ENCODE assay signal across 15 cellular contexts in the genomic region with DNA sequence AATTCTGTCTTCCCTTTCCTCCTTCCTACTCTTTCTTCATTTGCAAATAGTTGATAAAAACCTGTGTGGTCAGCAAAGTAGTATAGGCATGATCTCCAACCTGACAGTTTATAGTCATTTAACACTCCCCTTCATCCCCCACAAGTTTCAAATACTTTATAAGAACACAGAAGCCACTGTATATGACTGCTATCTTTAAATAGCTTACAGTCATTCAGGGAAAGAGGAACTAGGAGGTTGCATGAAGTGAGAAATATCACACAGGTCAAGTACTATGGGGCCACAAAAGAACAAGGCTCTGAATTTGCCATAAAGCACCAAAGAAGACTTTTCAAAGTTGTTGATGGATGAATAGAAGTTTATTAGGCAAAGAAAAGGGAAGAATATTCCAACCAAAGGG.
A peak's percentile ranks its signal among the peaks of the same experiment; 100 is the strongest.
DNase-seq lines count a peak whose midpoint lies in the region; ATAC-seq, FAIRE-seq and TF ChIP-seq lines count a peak whose summit lies in the region.
"Had no signal": no experiment of that assay in that cellular context is flagged by ENCODE, and none has a peak within 500 bp of the region (broad histone marks: within the 10 kb centered on the region; RNA-seq: fewer than 3 reads in every experiment).

No MANE protein-coding gene starts in this region.

- no peak overlapping the region for H3K9ac ChIP-seq in GM12878 (ENCODE audit: control insufficient read depth, insufficient read depth, low read length)
- no peak overlapping the region for H3K9ac ChIP-seq in mesenchymal stem cell (ENCODE audit: low read length)

- no peak overlapping the region for H3K4ac ChIP-seq in mesenchymal stem cell (ENCODE audit: low read depth in 1 of 2, low read length in 2 of 2)

- no peaks in the 10 kb centered on the region for H4K20me1 ChIP-seq in GM12878 (ENCODE audit: control insufficient read depth, insufficient read depth)

- no peak overlapping the region for H3K14ac ChIP-seq in mesenchymal stem cell (ENCODE audit: low read length in 2 of 2)

- intact Hi-C loops in GM12878 (cut with micrococcal nuclease; ENCODE audit: unreplicated experiment) = no loop called here
- intact Hi-C loops in prostate gland (cut with DNase I) = no loop called here

- H3K27me3 ChIP-seq in GM12878 (replicated peaks in 1 of 2; ENCODE audit: control insufficient read depth in 2 of 2, insufficient read depth in 2 of 2, low read length in 1 of 2) (no peaks in the 10 kb centered on the region), prostate gland (replicated peaks; ENCODE audit: insufficient read depth) (no peaks in the 10 kb centered on the region), mesenchymal stem cell (ENCODE audit: control insufficient read depth in 1 of 2, insufficient read depth in 1 of 2, low read length in 2 of 2) (no peaks in the 10 kb centered on the region)

- CTCF ChIA-PET in GM12878 (lab: Yijun Ruan, JAX) = interaction anchor here (0.6 kb wide), 1 partner anchor 365 kb away, joined by 3 read pairs; no protein-coding TSS in a partner anchor

- no peak overlapping the region for H4K8ac ChIP-seq in mesenchymal stem cell (ENCODE audit: low read length)

- SMC1A ChIA-PET in GM12878 (lab: Charles Lee; ENCODE audit: uncharacterized antibody, unreplicated experiment) = no interaction called here

- no peak overlapping the region for H2AK5ac ChIP-seq in mesenchymal stem cell (ENCODE audit: low read length, severe bottlenecking)

- DNase-seq in GM12878 (ENCODE audit: low read depth, low spot score) = peak; percentile 33
- no peak for DNase-seq in prostate gland (ENCODE audit: low spot score)
- DNase-seq in mesenchymal stem cell = no peak
- DNase-seq: anterior cingulate cortex, foreskin fibroblast, HCEC 1CT, left cardiac atrium, NCI-H345, Right ventricle myocardium superior had no signal

- H2BK120ac ChIP-seq in mesenchymal stem cell (ENCODE audit: low read depth, low read length) = no peak overlapping the region

- POLR2A ChIA-PET in GM12878 (lab: Charles Lee) = no interaction called here

- in situ Hi-C loops in GM12878 (cut with MboI) = no loop called here

- BruUV-seq in GM12878 (replicated peaks; lab: Mats Ljungman, UMichigan) = no TSS peak

- no peak overlapping the region for H2BK5ac ChIP-seq in mesenchymal stem cell (ENCODE audit: low read depth, low read length, poor library complexity, severe bottlenecking)

- H3K4me3 ChIP-seq in GM12878 = no peak overlapping the region
- no peak overlapping the region for H3K4me3 ChIP-seq in prostate gland
- H3K4me3 ChIP-seq in mesenchymal stem cell (ENCODE audit: insufficient read depth in 1 of 2, low read depth in 1 of 2, low read length in 2 of 2) = no peak overlapping the region

- no peak overlapping the region for H2BK12ac ChIP-seq in mesenchymal stem cell (ENCODE audit: low read length in 2 of 2)

- H3K4me1 ChIP-seq in GM12878 (ENCODE audit: control insufficient read depth, insufficient read depth, low read length) (peaks cover 10% of the 10 kb centered on the region), prostate gland (replicated peaks) (no peaks in the 10 kb centered on the region), mesenchymal stem cell (ENCODE audit: control insufficient read depth, insufficient read depth, low read depth, low read length) (no peaks in the 10 kb centered on the region)

- TF ChIP-seq CTCF in GM12878 (IDR thresholded peaks at IDR 0.05 in 2 of 3, conservative IDR thresholded peaks at IDR 0.05 in 1 of 3; ENCODE audit: control insufficient read depth in 2 of 3, extremely low read depth in 1 of 3, insufficient read depth in 1 of 3, low read depth in 3 of 3, low read length in 3 of 3) (no peak), prostate gland (IDR thresholded peaks at IDR 0.05) (no peak)

- H3K79me2 ChIP-seq in GM12878 (ENCODE audit: control insufficient read depth, insufficient read depth, low read length) = no peaks in the 10 kb centered on the region

- TF ChIP-seq POLR2A in GM12878 (IDR thresholded peaks at IDR 0.05; ENCODE audit: low read depth, low read length) = no peak
- TF ChIP-seq POLR2A in prostate gland (IDR thresholded peaks at IDR 0.05) = no peak

- no peaks in the 10 kb centered on the region for H3K36me3 ChIP-seq in GM12878 (ENCODE audit: control insufficient read depth in 2 of 2, insufficient read depth in 2 of 2, low read length in 1 of 2)
- no peaks in the 10 kb centered on the region for H3K36me3 ChIP-seq in prostate gland
- H3K36me3 ChIP-seq in mesenchymal stem cell (ENCODE audit: control insufficient read depth in 1 of 2, insufficient read depth in 2 of 2, low read depth in 1 of 2, low read length in 2 of 2) = no peaks in the 10 kb centered on the region

- ATAC-seq in GM19025 (IDR thresholded peaks at IDR 0.05; ENCODE audit: low read depth, unreplicated experiment) (peak; percentile 91), HG02623 (IDR thresholded peaks at IDR 0.05; ENCODE audit: unreplicated experiment) (peak; percentile 99), HG03354 (IDR thresholded peaks at IDR 0.05; ENCODE audit: poor library complexity, severe bottlenecking, unreplicated experiment) (peak; percentile 96), GM12878 (peak; percentile 95), GM19455 (IDR thresholded peaks at IDR 0.05; ENCODE audit: unreplicated experiment) (no peak), GM18517 (IDR thresholded peaks at IDR 0.05; ENCODE audit: unreplicated experiment) (no peak)
- ATAC-seq: left cardiac atrium; stimulated activated effector memory CD8-positive, alpha-beta T cell treated with anti-CD3 and anti-CD28 coated beads, Interleukin-12 subunit alpha, Interleukin-12 subunit beta, amount 100 ng/mL, for 72 hours had no signal

- H2AFZ ChIP-seq in GM12878 (ENCODE audit: control insufficient read depth, low read depth, low read length) (no peak overlapping the region), mesenchymal stem cell (ENCODE audit: low read depth, low read length) (no peak overlapping the region)

- H3K9me3 ChIP-seq in GM12878 (replicated peaks; ENCODE audit: control insufficient read depth, insufficient read depth, low read length) = no peaks in the 10 kb centered on the region; the same call in 2 of the 3 replicates
- H3K9me3 ChIP-seq in prostate gland = no peaks in the 10 kb centered on the region
- H3K9me3 ChIP-seq in mesenchymal stem cell (ENCODE audit: control insufficient read depth, low read length) = no peaks in the 10 kb centered on the region

- no peak for TF ChIP-seq RAD21 in GM12878 (IDR thresholded peaks at IDR 0.05; ENCODE audit: insufficient read depth, low read depth, low read length)

- TF ChIP-seq EP300 in GM12878 (IDR thresholded peaks at IDR 0.05; ENCODE audit: borderline replicate concordance in 1 of 2, control insufficient read depth in 1 of 2, low read depth in 2 of 2, low read length in 2 of 2) = peak; percentile 77 to 83

- RAD21 ChIA-PET in GM12878 (lab: Charles Lee; ENCODE audit: unreplicated experiment) = interaction anchor here (0.9 to 1.7 kb wide), 3 partner anchors 109 to 423 kb away, joined by 3 to 7 read pairs (median 5); no protein-coding TSS in a partner anchor

- no peaks in the 10 kb centered on the region for H3K79me1 ChIP-seq in mesenchymal stem cell (replicated peaks; ENCODE audit: low read length, poor library complexity, severe bottlenecking)

- FAIRE-seq in GM12878 (lab: Jason Lieb, UNC) = peak; percentile 56

- no peak overlapping the region for H4K91ac ChIP-seq in mesenchymal stem cell (ENCODE audit: low read length)

- no peak overlapping the region for H3K23ac ChIP-seq in mesenchymal stem cell (ENCODE audit: low read length in 2 of 2)

- H3K4me2 ChIP-seq in GM12878 (ENCODE audit: control insufficient read depth, insufficient read depth) (peak overlapping the region; percentile 36; the same call in 1 of the 2 replicates), mesenchymal stem cell (ENCODE audit: low read length, poor library complexity, severe bottlenecking) (no peak overlapping the region)

- H3K27ac ChIP-seq in GM12878 (ENCODE audit: control insufficient read depth, insufficient read depth) (no peak overlapping the region), prostate gland (no peak overlapping the region), mesenchymal stem cell (ENCODE audit: low read length, poor library complexity, severe bottlenecking) (no peak overlapping the region)

- H3K18ac ChIP-seq in mesenchymal stem cell (ENCODE audit: low read depth in 1 of 2, low read length in 2 of 2) = no peak overlapping the region

- H2BK15ac ChIP-seq in mesenchymal stem cell (ENCODE audit: low read depth, poor library complexity, severe bottlenecking) = no peak overlapping the region

TF ChIP-seq in GM12878, 131 proteins besides CTCF, POLR2A, EP300 and RAD21 (continues in another document):
- no peak for TF ChIP-seq ZSCAN29 (IDR thresholded peaks at IDR 0.05)
- TF ChIP-seq, protein P1, sequence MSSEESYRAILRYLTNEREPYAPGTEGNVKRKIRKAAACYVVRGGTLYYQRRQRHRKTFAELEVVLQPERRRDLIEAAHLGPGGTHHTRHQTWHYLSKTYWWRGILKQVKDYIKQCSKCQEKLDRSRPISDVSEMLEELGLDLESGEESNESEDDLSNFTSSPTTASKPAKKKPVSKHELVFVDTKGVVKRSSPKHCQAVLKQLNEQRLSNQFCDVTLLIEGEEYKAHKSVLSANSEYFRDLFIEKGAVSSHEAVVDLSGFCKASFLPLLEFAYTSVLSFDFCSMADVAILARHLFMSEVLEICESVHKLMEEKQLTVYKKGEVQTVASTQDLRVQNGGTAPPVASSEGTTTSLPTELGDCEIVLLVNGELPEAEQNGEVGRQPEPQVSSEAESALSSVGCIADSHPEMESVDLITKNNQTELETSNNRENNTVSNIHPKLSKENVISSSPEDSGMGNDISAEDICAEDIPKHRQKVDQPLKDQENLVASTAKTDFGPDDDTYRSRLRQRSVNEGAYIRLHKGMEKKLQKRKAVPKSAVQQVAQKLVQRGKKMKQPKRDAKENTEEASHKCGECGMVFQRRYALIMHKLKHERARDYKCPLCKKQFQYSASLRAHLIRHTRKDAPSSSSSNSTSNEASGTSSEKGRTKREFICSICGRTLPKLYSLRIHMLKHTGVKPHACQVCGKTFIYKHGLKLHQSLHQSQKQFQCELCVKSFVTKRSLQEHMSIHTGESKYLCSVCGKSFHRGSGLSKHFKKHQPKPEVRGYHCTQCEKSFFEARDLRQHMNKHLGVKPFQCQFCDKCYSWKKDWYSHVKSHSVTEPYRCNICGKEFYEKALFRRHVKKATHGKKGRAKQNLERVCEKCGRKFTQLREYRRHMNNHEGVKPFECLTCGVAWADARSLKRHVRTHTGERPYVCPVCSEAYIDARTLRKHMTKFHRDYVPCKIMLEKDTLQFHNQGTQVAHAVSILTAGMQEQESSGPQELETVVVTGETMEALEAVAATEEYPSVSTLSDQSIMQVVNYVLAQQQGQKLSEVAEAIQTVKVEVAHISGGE (CRISPR knock-in tag; IDR thresholded peaks at IDR 0.05) = no peak
- no peak for TF ChIP-seq CREM (IDR thresholded peaks at IDR 0.05; ENCODE audit: low read depth)
- no peak for TF ChIP-seq POU2F2 (IDR thresholded peaks at IDR 0.05; ENCODE audit: borderline replicate concordance, low read depth, low read length)
- TF ChIP-seq IKZF1 (conservative IDR thresholded peaks at IDR 0.05) = peak; percentile 71
- TF ChIP-seq MYC (IDR thresholded peaks at IDR 0.05; ENCODE audit: insufficient read depth, insufficient read length, insufficient replicate concordance, low read length, severe bottlenecking) = no peak
- no peak for TF ChIP-seq MYB (IDR thresholded peaks at IDR 0.05; ENCODE audit: borderline replicate concordance, low read depth, low read length)
- TF ChIP-seq RUNX3 (IDR thresholded peaks at IDR 0.05; ENCODE audit: low read length) = peak; percentile 72

Comparison
In these comparisons a context has a peak if more than half of its experiments do, and no peak if none do; other contexts are left out.
1. ATAC-seq: peak in GM19025 (single experiment), HG02623 (single experiment), HG03354 (single experiment) and GM12878 (single experiment); none in GM19455 (single experiment) and GM18517 (single experiment).